1 cellular context compared by ENCODE assay signal in genomic region chr17:79026345-79027273, GRCh38.
A peak's percentile ranks its signal among the peaks of the same experiment; 100 is the strongest.
TF ChIP-seq lines count a peak whose summit lies in the region.

No MANE protein-coding gene starts in this region.

TF ChIP-seq in HepG2, 621 proteins besides CTCF, POLR2A, EP300 and RAD21 (continued from another document and continues in another):
- TF ChIP-seq HINFP (CRISPR knock-in tag; IDR thresholded peaks at IDR 0.05; ENCODE audit: low read depth) (no peak), ZKSCAN8 (CRISPR knock-in tag; IDR thresholded peaks at IDR 0.05; ENCODE audit: borderline replicate concordance) (peak; percentile 86; the same call in 1 of the 2 replicates), NFE2L1 (CRISPR knock-in tag; IDR thresholded peaks at IDR 0.05; ENCODE audit: borderline replicate concordance) (no peak), SALL2 (CRISPR knock-in tag; IDR thresholded peaks at IDR 0.05) (no peak; the same call in 1 of the 2 replicates), KAT8 (CRISPR knock-in tag; IDR thresholded peaks at IDR 0.05) (0 out of 2 replicates have a peak, but pooled peaks have one; percentile 46), FOSL2 (CRISPR knock-in tag; IDR thresholded peaks at IDR 0.05) (peak; percentile 98), NR3C1 (CRISPR knock-in tag; IDR thresholded peaks at IDR 0.05) (no peak), ZNF580 (CRISPR knock-in tag; IDR thresholded peaks at IDR 0.05; ENCODE audit: borderline replicate concordance, low read depth) (peak; percentile 54; the same call in 1 of the 2 replicates), DDIT3 (CRISPR knock-in tag; IDR thresholded peaks at IDR 0.05) (no peak), MLLT10 (CRISPR knock-in tag; IDR thresholded peaks at IDR 0.05) (no peak), ZNF550 (CRISPR knock-in tag; IDR thresholded peaks at IDR 0.05; ENCODE audit: borderline replicate concordance) (no peak), SNAPC4 (CRISPR knock-in tag; IDR thresholded peaks at IDR 0.05) (no peak), MEIS1 (CRISPR knock-in tag; IDR thresholded peaks at IDR 0.05; ENCODE audit: borderline replicate concordance) (0 out of 2 replicates have a peak, but pooled peaks have one; percentile 28), DR1 (CRISPR knock-in tag; IDR thresholded peaks at IDR 0.05) (no peak; the same call in 1 of the 2 replicates), ATM (IDR thresholded peaks at IDR 0.05; ENCODE audit: borderline replicate concordance) (no peak), RORA (CRISPR knock-in tag; IDR thresholded peaks at IDR 0.05) (no peak), ZNF777 (CRISPR knock-in tag; IDR thresholded peaks at IDR 0.05) (no peak), SMYD3 (CRISPR knock-in tag; IDR thresholded peaks at IDR 0.05) (no peak), NFYC (CRISPR knock-in tag; IDR thresholded peaks at IDR 0.05) (no peak), ZNF792 (CRISPR knock-in tag; IDR thresholded peaks at IDR 0.05) (peak; percentile 80; the same call in 1 of the 2 replicates), MTF1 (CRISPR knock-in tag; IDR thresholded peaks at IDR 0.05) (no peak; the same call in 1 of the 2 replicates), PHF21A (CRISPR knock-in tag; IDR thresholded peaks at IDR 0.05) (peak; percentile 95), PPARG (CRISPR knock-in tag; conservative IDR thresholded peaks at IDR 0.05) (peak; percentile 87), MED13 (CRISPR knock-in tag; IDR thresholded peaks at IDR 0.05) (no peak), YY1 (IDR thresholded peaks at IDR 0.05; ENCODE audit: insufficient read depth, insufficient replicate concordance, low read depth, low read length) (peak; percentile 14), ZNF598 (CRISPR knock-in tag; IDR thresholded peaks at IDR 0.05; ENCODE audit: borderline replicate concordance) (peak; percentile 79; the same call in 1 of the 2 replicates), ZBTB34 (CRISPR knock-in tag; IDR thresholded peaks at IDR 0.05) (no peak), ZNF878 (CRISPR knock-in tag; IDR thresholded peaks at IDR 0.05) (peak; percentile 97), E2F1 (CRISPR knock-in tag; IDR thresholded peaks at IDR 0.05) (no peak), GTF3A (CRISPR knock-in tag; conservative IDR thresholded peaks at IDR 0.05) (no peak), RFXANK (CRISPR knock-in tag; IDR thresholded peaks at IDR 0.05) (no peak; the same call in 1 of the 2 replicates), KDM6A (CRISPR knock-in tag; IDR thresholded peaks at IDR 0.05; ENCODE audit: low read depth) (peak; percentile 83), SNAPC5 (CRISPR knock-in tag; IDR thresholded peaks at IDR 0.05; ENCODE audit: borderline replicate concordance) (no peak), ETS1 (CRISPR knock-in tag; IDR thresholded peaks at IDR 0.05) (0 out of 2 replicates have a peak, but pooled peaks have one; percentile 5), ZNF101 (CRISPR knock-in tag; IDR thresholded peaks at IDR 0.05; ENCODE audit: borderline replicate concordance, low read depth) (no peak), IRF1 (CRISPR knock-in tag; IDR thresholded peaks at IDR 0.05; ENCODE audit: low read depth) (0 out of 2 replicates have a peak, but pooled peaks have one; percentile 84), TCF7L2 (IDR thresholded peaks at IDR 0.05; ENCODE audit: low read depth, low read length) (peak; percentile 28; the same call in 1 of the 2 replicates), ZNF281 (CRISPR knock-in tag; IDR thresholded peaks at IDR 0.05; ENCODE audit: borderline replicate concordance) (peak; percentile 91), ZNF501 (CRISPR knock-in tag; IDR thresholded peaks at IDR 0.05) (peak; percentile 88), FOXA1 (IDR thresholded peaks at IDR 0.05) (no peak), FOXA1 (CRISPR knock-in tag; IDR thresholded peaks at IDR 0.05) (peak; percentile 74), SOX5 (CRISPR knock-in tag; IDR thresholded peaks at IDR 0.05; ENCODE audit: borderline replicate concordance) (peak; percentile 85; the same call in 1 of the 2 replicates), ZSCAN31 (CRISPR knock-in tag; IDR thresholded peaks at IDR 0.05; ENCODE audit: low read depth) (peak; percentile 59; the same call in 1 of the 2 replicates), PTBP1 (IDR thresholded peaks at IDR 0.05; ENCODE audit: low read depth, low read length, poor library complexity, severe bottlenecking) (peak; percentile 45), ONECUT2 (CRISPR knock-in tag; IDR thresholded peaks at IDR 0.05) (no peak), CREB3 (CRISPR knock-in tag; IDR thresholded peaks at IDR 0.05) (no peak), SNAPC2 (CRISPR knock-in tag; IDR thresholded peaks at IDR 0.05) (no peak), ZNF44 (CRISPR knock-in tag; IDR thresholded peaks at IDR 0.05) (0 out of 2 replicates have a peak, but pooled peaks have one; percentile 49), ARID2 (CRISPR knock-in tag; IDR thresholded peaks at IDR 0.05; ENCODE audit: borderline replicate concordance) (no peak), ZNF335 (CRISPR knock-in tag; IDR thresholded peaks at IDR 0.05) (no peak; the same call in 1 of the 2 replicates), TOE1 (CRISPR knock-in tag; IDR thresholded peaks at IDR 0.05) (0 out of 2 replicates have a peak, but pooled peaks have one; percentile 22), SIX4 (CRISPR knock-in tag; IDR thresholded peaks at IDR 0.05) (no peak), SKI (IDR thresholded peaks at IDR 0.05; ENCODE audit: partially characterized antibody) (no peak), CENPX (CRISPR knock-in tag; IDR thresholded peaks at IDR 0.05) (no peak)
